In genomic region chr3:114643342-114643741, GRCh38 we compare ENCODE assay signal across 28 cellular contexts.
"Had no signal": no experiment of that assay in that cellular context is flagged by ENCODE, and none has a peak within 500 bp of the region (broad histone marks: within the 10 kb centered on the region; RNA-seq: fewer than 3 reads in every experiment).

No MANE protein-coding gene starts in this region.

- FAIRE-seq: urothelium cell line had no signal

- H3K4me1 ChIP-seq: colonic mucosa, esophagus squamous epithelium, left lung, prostate gland, testis, tibial artery, upper lobe of left lung had no signal

- H3K27ac ChIP-seq: colonic mucosa, esophagus squamous epithelium, heart right ventricle, left lung, prostate gland, sigmoid colon, testis, tibial artery, upper lobe of left lung had no signal

- ATAC-seq: heart right ventricle; left cardiac atrium; left lung; naive thymus-derived CD4-positive, alpha-beta T cell; right cardiac atrium; stimulated activated effector memory CD8-positive, alpha-beta T cell treated with anti-CD3 and anti-CD28 coated beads, Interleukin-12 subunit alpha, Interleukin-12 subunit beta, amount 100 ng/mL, for 72 hours; stimulated activated naive CD8-positive, alpha-beta T cell treated with anti-CD3 and anti-CD28 coated beads, Interleukin-15, Interleukin-2, amounts not matched to agents 100 U/mL and 50 U/mL, for 24 hours had no signal

- H3K27me3 ChIP-seq: colonic mucosa, esophagus squamous epithelium, heart right ventricle, left lung, sigmoid colon, testis, tibial artery, upper lobe of left lung had no signal

- DNase-seq: colonic mucosa; effector CD8-positive, alpha-beta T cell; endodermal cell; erythroblast; esophagus squamous epithelium; foreskin melanocyte; glutamatergic neuron; heart right ventricle; hippocampal formation; kidney; left cardiac atrium; left lung; mesendoderm; midbrain; naive thymus-derived CD4-positive, alpha-beta T cell; nucleus accumbens; right cardiac atrium; sigmoid colon; stimulated activated CD4-positive, alpha-beta T cell treated with anti-CD3 and anti-CD28 coated beads, Interleukin-2, amount 100 ng/mL, for 24 hours; stimulated activated CD4-positive, alpha-beta T cell treated with anti-CD3 and anti-CD28 coated beads, Interleukin-4, amount 100 ng/mL, for 24 hours; stimulated activated naive CD8-positive, alpha-beta T cell treated with anti-CD3 and anti-CD28 coated beads, Interleukin-15, Interleukin-2, amounts not matched to agents 100 U/mL and 50 U/mL, for 24 hours; substantia nigra; testis; tibial artery; upper lobe of left lung had no signal

- H3K9me3 ChIP-seq: colonic mucosa, esophagus squamous epithelium, heart right ventricle, left lung, prostate gland, sigmoid colon, testis, tibial artery, upper lobe of left lung had no signal

- H3K36me3 ChIP-seq: colonic mucosa, esophagus squamous epithelium, heart right ventricle, left lung, prostate gland, sigmoid colon, tibial artery, upper lobe of left lung had no signal

- H3K4me3 ChIP-seq: colonic mucosa, esophagus squamous epithelium, heart right ventricle, left lung, prostate gland, sigmoid colon, testis, tibial artery, upper lobe of left lung had no signal
